In genomic region chr19:58059681-58060080, GRCh38 we compare ENCODE assay signal across 10 cellular contexts. TPM values are rescaled to one million over a fixed set of nuclear protein-coding genes. Genes with fewer than 3 reads are reported as not detected.
A peak's percentile ranks its signal among the peaks of the same experiment; 100 is the strongest.
DNase-seq lines count a peak whose midpoint lies in the region; ATAC-seq and TF ChIP-seq lines count a peak whose summit lies in the region.
"Had no signal": no experiment of that assay in that cellular context is flagged by ENCODE, and none has a peak within 500 bp of the region (broad histone marks: within the 10 kb centered on the region; RNA-seq: fewer than 3 reads in every experiment).

No MANE protein-coding gene starts in this region.

- H3K27me3 Mint-ChIP-seq in activated T-cell treated with anti-CD3 and anti-CD28 coated beads, Interleukin-2, amount 50 U/mL, for 72 hours (ENCODE audit: low read depth): peaks cover 11% of the 10 kb centered on the region
- peaks cover 5 to 18% (median 16%) of the 10 kb centered on the region in 3 donors for H3K27me3 Mint-ChIP-seq in naive B cell

- H3K4me1 ChIP-seq in transverse colon: peaks cover 0 to 7% (median 2%) of the 10 kb centered on the region in 4 donors

- in situ Hi-C loops in transverse colon (cut with MboI; ENCODE audit: low pct_ligation_motif_present in 1 of 4, low pct_unique_long_range_greater_than_20kb in 1 of 4, low sequenced_read_pairs in 3 of 4): no loop called here

- 48% methylated on average over 18 of the region's 29 CpGs; no CpG with 5 or more reads in 1 of the 2 donors for WGBS in transverse colon (ENCODE audit: low coverage in 1 of 2), 2 donors

- H3K27ac ChIP-seq in epithelial cell of prostate: peak overlapping the region; percentile 42
- H3K27ac ChIP-seq in transverse colon: peak overlapping the region; percentile 80 to 95 (median 86)

- no peak overlapping the region for H3K27ac Mint-ChIP-seq in activated T-cell treated with anti-CD3 and anti-CD28 coated beads, Interleukin-2, amount 50 U/mL, for 72 hours
- peak overlapping the region; percentile 80 to 95 (median 92) for H3K27ac Mint-ChIP-seq in naive B cell

- H3K9me3 ChIP-seq in transverse colon: peaks cover 5 to 18% of the 10 kb centered on the region in 2 donors

- peaks cover 7% of the 10 kb centered on the region for H3K4me1 Mint-ChIP-seq in activated T-cell treated with anti-CD3 and anti-CD28 coated beads, Interleukin-2, amount 50 U/mL, for 72 hours (ENCODE audit: low read depth)
- H3K4me1 Mint-ChIP-seq in naive B cell: peaks cover 14 to 21% (median 14%) of the 10 kb centered on the region in 3 donors

- H3K4me3 ChIP-seq in transverse colon: peak overlapping the region; percentile 32 to 69 (median 55)

- H3K4me3 Mint-ChIP-seq in activated T-cell treated with anti-CD3 and anti-CD28 coated beads, Interleukin-2, amount 50 U/mL, for 72 hours: peak overlapping the region; percentile 82 to 83
- H3K4me3 Mint-ChIP-seq in naive B cell: peak overlapping the region; percentile 89 to 94 (median 92)

- DNase-seq in activated T-cell treated with anti-CD3 and anti-CD28 coated beads, Interleukin-2, amount 50 U/mL, for 72 hours: no peak
- no peak for DNase-seq in activated T-cell treated with anti-CD3 and anti-CD28 coated beads, Interleukin-2, amount 50 U/mL, for 48 hours
- no peak for DNase-seq in epithelial cell of prostate (ENCODE audit: low read depth, low spot score)
- DNase-seq in naive B cell: no peak
- no peak for DNase-seq in transverse colon
- no peak for DNase-seq in NCI-H2196 (lab: John Stamatoyannopoulos, UW; ENCODE audit: unreplicated experiment)
- DNase-seq in NCI-H524 treated with DMSO at 0.1 percent for 48 hours (lab: John Stamatoyannopoulos, UW): no peak

- no peak for TF ChIP-seq CTCF in transverse colon (IDR thresholded peaks at IDR 0.05)

- no peak for TF ChIP-seq EP300 in transverse colon (IDR thresholded peaks at IDR 0.05; ENCODE audit: low read depth)

- peaks cover 0 to 9% (median 0%) of the 10 kb centered on the region in 4 donors for H3K36me3 ChIP-seq in transverse colon

- H3K9me3 Mint-ChIP-seq in activated T-cell treated with anti-CD3 and anti-CD28 coated beads, Interleukin-2, amount 50 U/mL, for 72 hours: peaks cover 20 to 36% of the 10 kb centered on the region in 2 donors
- peaks cover 11 to 39% (median 13%) of the 10 kb centered on the region in 7 donors for H3K9me3 Mint-ChIP-seq in naive B cell

- TF ChIP-seq POLR2A in transverse colon (IDR thresholded peaks at IDR 0.05): no peak

- H3K36me3 Mint-ChIP-seq in activated T-cell treated with anti-CD3 and anti-CD28 coated beads, Interleukin-2, amount 50 U/mL, for 72 hours (ENCODE audit: insufficient read depth in 2 of 2): peaks cover 28 to 42% of the 10 kb centered on the region in 2 donors
- H3K36me3 Mint-ChIP-seq in naive B cell: peaks cover 6 to 31% of the 10 kb centered on the region in 2 donors

- ATAC-seq in activated T-cell treated with anti-CD3 and anti-CD28 coated beads, Interleukin-2, amount 50 U/mL, for 72 hours (replicated peaks in 1 of 2): no peak
- ATAC-seq in naive B cell (ENCODE audit: low read depth in 2 of 2) (peak in 1 of 2 donors; percentile 30), HG03196 (IDR thresholded peaks at IDR 0.05; ENCODE audit: unreplicated experiment) (no peak)

- no peaks in the 10 kb centered on the region for H3K27me3 ChIP-seq in transverse colon

- intact Hi-C loops in transverse colon (cut with DNase I; ENCODE audit: low total_unique reads): no loop called here

RNA-seq across cellular contexts. Expression of gene ZNF135, which starts 0.6 kb away (rescaled TPM):
- total RNA-seq in activated T-cell treated with anti-CD3 and anti-CD28 coated beads, Interleukin-2, amount 50 U/mL, for 72 hours: 1 to 10 TPM; 1.7 to 1.9 TPM
- 10 to 100 TPM in 1 of 6 donors, 1 to 10 TPM in 4, not detected in 1; 4.2 to 11.1 (median 5.6) TPM for polyA plus RNA-seq in naive B cell (ENCODE audit: low read depth in 6 of 6)
- total RNA-seq in transverse colon: 10 to 100 TPM in 1 of 4 donors, 1 to 10 TPM in 3; 1.6 to 20.9 (median 2.1) TPM

RNA-seq across cellular contexts. Expression of gene ZSCAN1, which starts 25.9 kb away (rescaled TPM):
- total RNA-seq in activated T-cell treated with anti-CD3 and anti-CD28 coated beads, Interleukin-2, amount 50 U/mL, for 72 hours: not detected
- polyA plus RNA-seq in naive B cell (ENCODE audit: low read depth in 6 of 6): not detected
- not detected for total RNA-seq in transverse colon
- total RNA-seq: CD4-positive, alpha-beta memory T cell had no signal
- polyA plus RNA-seq: CD4-positive, alpha-beta memory T cell; IgD-negative memory B cell had no signal

RNA-seq across cellular contexts. Expression of gene ZSCAN18, which starts 38.4 kb away (rescaled TPM):
- total RNA-seq in activated T-cell treated with anti-CD3 and anti-CD28 coated beads, Interleukin-2, amount 50 U/mL, for 72 hours: 10 to 100 TPM; 34.0 to 51.3 TPM
- polyA plus RNA-seq in naive B cell (ENCODE audit: low read depth in 6 of 6): 10 to 100 TPM; 22.2 to 39.2 (median 36.7) TPM
- total RNA-seq in transverse colon: 10 to 100 TPM; 30.4 to 50.0 (median 42.8) TPM

RNA-seq across cellular contexts. Expression of gene ZNF606, which starts 57.1 kb away (rescaled TPM):
- 10 to 100 TPM; 13.1 to 13.8 TPM for total RNA-seq in activated T-cell treated with anti-CD3 and anti-CD28 coated beads, Interleukin-2, amount 50 U/mL, for 72 hours
- polyA plus RNA-seq in naive B cell (ENCODE audit: low read depth in 6 of 6): 10 to 100 TPM in 3 of 6 donors, 1 to 10 TPM in 3; 6.1 to 16.0 (median 9.3) TPM
- total RNA-seq in transverse colon: 10 to 100 TPM; 13.7 to 27.7 (median 16.2) TPM
